1 cellular context compared by ENCODE assay signal in genomic region chr9:74570879-74571512, GRCh38.
TF ChIP-seq lines count a peak whose summit lies in the region.

No MANE protein-coding gene starts in this region.

TF ChIP-seq in H1, 55 proteins besides CTCF, POLR2A, EP300 and RAD21 (continued from another document):
- TF ChIP-seq TCF12 (IDR thresholded peaks at IDR 0.05; ENCODE audit: low read depth, low read length) (no peak), CTBP2 (IDR thresholded peaks at IDR 0.05; ENCODE audit: borderline replicate concordance, insufficient read depth, insufficient read length, low read length) (no peak), MAFK (IDR thresholded peaks at IDR 0.05; ENCODE audit: low read depth, low read length) (no peak)
TF ChIP-seq in H1: peak in this region for 0.
